26 cellular contexts compared by ENCODE assay signal in the genomic region with DNA sequence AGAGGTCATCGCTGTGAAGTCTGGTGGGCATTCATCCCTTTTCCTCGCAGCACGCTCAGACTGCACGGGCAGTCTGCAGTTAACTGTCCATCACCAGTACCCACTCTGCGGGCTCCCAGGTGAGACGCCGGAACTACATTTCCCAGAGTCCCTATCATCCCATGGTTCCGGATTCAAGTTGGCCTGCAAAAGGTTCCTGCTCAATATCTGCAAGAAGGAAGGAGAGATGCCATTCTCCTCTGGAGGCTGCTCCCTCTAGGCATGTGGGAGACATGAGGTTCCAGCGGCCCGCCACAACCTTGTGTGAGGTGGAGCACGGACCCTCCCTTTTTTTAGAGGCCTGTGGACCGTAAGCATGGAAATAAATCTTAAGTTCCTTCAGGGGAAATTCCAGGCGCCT. TPM values are rescaled to one million over a fixed set of nuclear protein-coding genes. Genes with fewer than 3 reads are reported as not detected.
A peak's percentile ranks its signal among the peaks of the same experiment; 100 is the strongest.
DNase-seq lines count a peak whose midpoint lies in the region; ATAC-seq and TF ChIP-seq lines count a peak whose summit lies in the region.
"Had no signal": no experiment of that assay in that cellular context is flagged by ENCODE, and none has a peak within 500 bp of the region (broad histone marks: within the 10 kb centered on the region; RNA-seq: fewer than 3 reads in every experiment).

No MANE protein-coding gene starts in this region.

- POLR2A ChIA-PET in activated CD4-positive, alpha-beta T cell treated with anti-CD3 and anti-CD28 coated beads, Interleukin-2, amount 10 ng/mL, durations not matched to agents 7 days and 5 days (lab: Charles Lee): no interaction called here

- peak overlapping the region; percentile 55 for H3K4me3 Mint-ChIP-seq in progenitor cell of endocrine pancreas (ENCODE audit: low read depth)
- no peak overlapping the region for H3K4me3 Mint-ChIP-seq in activated CD4-positive, alpha-beta T cell treated with anti-CD3 and anti-CD28 coated beads, Interleukin-2, amount 10 ng/mL, durations not matched to agents 7 days and 5 days
- H3K4me3 Mint-ChIP-seq: activated naive CD4-positive, alpha-beta T cell treated with anti-CD3 and anti-CD28 coated beads, Interleukin-2, amount 10 ng/mL, durations not matched to agents 7 days and 5 days; CD4-positive, alpha-beta T cell; IgD-negative memory B cell had no signal

- no peaks in the 10 kb centered on the region for H3K27me3 Mint-ChIP-seq in progenitor cell of endocrine pancreas
- peaks cover 24% of the 10 kb centered on the region for H3K27me3 Mint-ChIP-seq in activated CD4-positive, alpha-beta T cell treated with anti-CD3 and anti-CD28 coated beads, Interleukin-2, amount 10 ng/mL, durations not matched to agents 7 days and 5 days

- 68% methylated on average over 13 of the region's 13 CpGs for WGBS in right cardiac atrium

- H3K4me1 Mint-ChIP-seq in progenitor cell of endocrine pancreas (ENCODE audit: low read depth): peaks cover 26% of the 10 kb centered on the region
- H3K4me1 Mint-ChIP-seq in activated CD4-positive, alpha-beta T cell treated with anti-CD3 and anti-CD28 coated beads, Interleukin-2, amount 10 ng/mL, durations not matched to agents 7 days and 5 days: peaks cover 3% of the 10 kb centered on the region
- H3K4me1 Mint-ChIP-seq: IgD-negative memory B cell had no signal

- H3K27ac ChIP-seq in colonic mucosa (no peak overlapping the region), right cardiac atrium (ENCODE audit: low read length) (no peak overlapping the region)
- H3K27ac ChIP-seq: dorsolateral prefrontal cortex, epithelial cell of prostate, PC-9 had no signal

- no peaks in the 10 kb centered on the region for H3K27me3 ChIP-seq in colonic mucosa
- H3K27me3 ChIP-seq in right cardiac atrium (ENCODE audit: control insufficient read depth, insufficient read depth): no peaks in the 10 kb centered on the region

- intact Hi-C loops in colonic mucosa (cut with DNase I) (no loop called here), right cardiac atrium (cut with DNase I) (no loop called here)

- ATAC-seq in HG02885 (IDR thresholded peaks at IDR 0.05; ENCODE audit: poor library complexity, unreplicated experiment) (no peak), right cardiac atrium (no peak)
- ATAC-seq: left cardiac atrium had no signal

- peak overlapping the region; percentile 85 for H3K27ac Mint-ChIP-seq in progenitor cell of endocrine pancreas
- H3K27ac Mint-ChIP-seq in activated CD4-positive, alpha-beta T cell treated with anti-CD3 and anti-CD28 coated beads, Interleukin-2, amount 10 ng/mL, durations not matched to agents 7 days and 5 days: no peak overlapping the region
- H3K27ac Mint-ChIP-seq: activated naive CD4-positive, alpha-beta T cell treated with anti-CD3 and anti-CD28 coated beads, Interleukin-2, amount 10 ng/mL, durations not matched to agents 7 days and 5 days; CD4-positive, alpha-beta T cell; IgD-negative memory B cell had no signal

- H3K4me3 ChIP-seq in colonic mucosa (no peak overlapping the region), right cardiac atrium (ENCODE audit: low read length) (no peak overlapping the region)
- H3K4me3 ChIP-seq: dorsolateral prefrontal cortex, PC-9 had no signal

- no peak overlapping the region for H3K9ac ChIP-seq in colonic mucosa (ENCODE audit: low read depth in 2 of 2, low read length in 2 of 2)

- no peaks in the 10 kb centered on the region for H3K36me3 ChIP-seq in colonic mucosa

- H3K36me3 Mint-ChIP-seq in progenitor cell of endocrine pancreas (ENCODE audit: insufficient read depth): peaks cover 2% of the 10 kb centered on the region
- H3K36me3 Mint-ChIP-seq in activated CD4-positive, alpha-beta T cell treated with anti-CD3 and anti-CD28 coated beads, Interleukin-2, amount 10 ng/mL, durations not matched to agents 7 days and 5 days (ENCODE audit: low read depth): peaks cover 2% of the 10 kb centered on the region
- H3K36me3 Mint-ChIP-seq: activated naive CD4-positive, alpha-beta T cell treated with anti-CD3 and anti-CD28 coated beads, Interleukin-2, amount 10 ng/mL, durations not matched to agents 7 days and 5 days had no signal

- no peaks in the 10 kb centered on the region for H3K9me3 Mint-ChIP-seq in progenitor cell of endocrine pancreas (ENCODE audit: low read depth)
- H3K9me3 Mint-ChIP-seq in activated CD4-positive, alpha-beta T cell treated with anti-CD3 and anti-CD28 coated beads, Interleukin-2, amount 10 ng/mL, durations not matched to agents 7 days and 5 days: no peaks in the 10 kb centered on the region
- H3K9me3 Mint-ChIP-seq: activated naive CD4-positive, alpha-beta T cell treated with anti-CD3 and anti-CD28 coated beads, Interleukin-2, amount 10 ng/mL, durations not matched to agents 7 days and 5 days; CD4-positive, alpha-beta T cell; IgD-negative memory B cell had no signal

- TF ChIP-seq CTCF in colonic mucosa (IDR thresholded peaks at IDR 0.05) (no peak), progenitor cell of endocrine pancreas (IDR thresholded peaks at IDR 0.05; ENCODE audit: unreplicated experiment) (no peak)

- H3K4me1 ChIP-seq in colonic mucosa (no peaks in the 10 kb centered on the region), right cardiac atrium (ENCODE audit: control insufficient read depth, insufficient read depth, low read length) (no peaks in the 10 kb centered on the region)

- CTCF ChIA-PET in activated CD4-positive, alpha-beta T cell treated with anti-CD3 and anti-CD28 coated beads, Interleukin-2, amount 10 ng/mL, durations not matched to agents 7 days and 5 days (lab: Charles Lee): no interaction called here

- DNase-seq in ELF-1 (ENCODE audit: low read depth, low spot score) (peak; percentile 82), colonic mucosa (peak; percentile 25), islet precursor cell (peak; percentile 66), progenitor cell of endocrine pancreas (ENCODE audit: low spot score, unreplicated experiment) (no peak), right cardiac atrium (no peak)
- DNase-seq in activated CD4-positive, alpha-beta T cell treated with anti-CD3 and anti-CD28 coated beads, Interleukin-2, amount 10 ng/mL, durations not matched to agents 7 days and 5 days: no peak
- DNase-seq: activated CD8-positive, alpha-beta memory T cell treated with anti-CD3 and anti-CD28 coated beads for 24 hours; activated naive CD4-positive, alpha-beta T cell treated with anti-CD3 and anti-CD28 coated beads, Interleukin-2, amount 10 ng/mL, durations not matched to agents 7 days and 5 days; activated T-cell treated with anti-CD3 and anti-CD28 coated beads, Interleukin-2, amount 50 U/mL, for 48 hours; caudate nucleus; CD4-positive, alpha-beta T cell; DMS153; dorsolateral prefrontal cortex; foreskin fibroblast; GF-D8; hippocampal formation; left cardiac atrium; NCI-H2081; PC-9; SHP77 treated with DMSO at 0.1 percent for 48 hours; substantia nigra; SW 1271 had no signal

- H3K9me3 ChIP-seq in colonic mucosa (no peaks in the 10 kb centered on the region), right cardiac atrium (ENCODE audit: control insufficient read depth, low read length) (no peaks in the 10 kb centered on the region)

RNA-seq across cellular contexts. Expression of gene NUP42, which starts 29.7 kb away (rescaled TPM):
- total RNA-seq in colonic mucosa (10 to 100 TPM; 23.4 to 30.5 TPM), progenitor cell of endocrine pancreas (47.3 and 49.8 TPM in 2 replicates), right cardiac atrium (10 to 100 TPM; 19.4 to 24.7 (median 21.1) TPM)
- total RNA-seq in activated CD4-positive, alpha-beta T cell treated with anti-CD3 and anti-CD28 coated beads, Interleukin-2, amount 10 ng/mL, durations not matched to agents 7 days and 5 days: 10 to 100 TPM; 37.9 to 43.8 TPM
- polyA plus RNA-seq in right cardiac atrium: 22.1 TPM

RNA-seq across cellular contexts. Expression of gene GPNMB, which starts 35.0 kb away (rescaled TPM):
- total RNA-seq in colonic mucosa (10 to 100 TPM; 12.8 to 43.3 TPM), progenitor cell of endocrine pancreas (0.98 and 1.4 TPM in 2 replicates), right cardiac atrium (100 to 1,000 TPM; 130 to 246 (median 191) TPM)
- total RNA-seq in activated CD4-positive, alpha-beta T cell treated with anti-CD3 and anti-CD28 coated beads, Interleukin-2, amount 10 ng/mL, durations not matched to agents 7 days and 5 days: not detected
- 113 TPM for polyA plus RNA-seq in right cardiac atrium
- total RNA-seq: CD4-positive, alpha-beta T cell had no signal
- polyA plus RNA-seq: IgD-negative memory B cell, neural cell had no signal

Comparison
In these comparisons a context has a peak if more than half of its experiments do, and no peak if none do; other contexts are left out.
1. DNase-seq: peak in ELF-1 (single experiment), colonic mucosa (single experiment) and islet precursor cell (single experiment); none in progenitor cell of endocrine pancreas (single experiment), activated CD4-positive, alpha-beta T cell treated with anti-CD3 and anti-CD28 coated beads, Interleukin-2, amount 10 ng/mL, durations not matched to agents 7 days and 5 days (single experiment) and right cardiac atrium (0 of 3).